In genomic region chr5:149546974-149547373, GRCh38 we compare ENCODE assay signal across 8 cellular contexts. TPM values are rescaled to one million over a fixed set of nuclear protein-coding genes. Genes with fewer than 3 reads are reported as not detected.
DNase-seq lines count a peak whose midpoint lies in the region; ATAC-seq, FAIRE-seq and TF ChIP-seq lines count a peak whose summit lies in the region.

No MANE protein-coding gene starts in this region.

- H3K9me3 Mint-ChIP-seq in activated CD8-positive, alpha-beta memory T cell treated with anti-CD3 and anti-CD28 coated beads, Interleukin-2, amount 10 ng/mL, durations not matched to agents 7 days and 5 days (ENCODE audit: low read depth) = no peaks in the 10 kb centered on the region
- no peaks in the 10 kb centered on the region for H3K9me3 Mint-ChIP-seq in stimulated activated effector memory CD8-positive, alpha-beta T cell treated with anti-CD3 and anti-CD28 coated beads, Interleukin-12 subunit alpha, Interleukin-12 subunit beta, amount 100 ng/mL, for 72 hours

- H3K9me3 ChIP-seq in T-helper 17 cell (ENCODE audit: control insufficient read depth, low read length, poor library complexity, severe bottlenecking) = no peaks in the 10 kb centered on the region

- peaks cover 60% of the 10 kb centered on the region for H3K36me3 Mint-ChIP-seq in activated CD8-positive, alpha-beta memory T cell treated with anti-CD3 and anti-CD28 coated beads, Interleukin-2, amount 10 ng/mL, durations not matched to agents 7 days and 5 days
- peaks cover 11% of the 10 kb centered on the region for H3K36me3 Mint-ChIP-seq in T-helper 17 cell (ENCODE audit: low read depth)
- H3K36me3 Mint-ChIP-seq in stimulated activated effector memory CD8-positive, alpha-beta T cell treated with anti-CD3 and anti-CD28 coated beads, Interleukin-12 subunit alpha, Interleukin-12 subunit beta, amount 100 ng/mL, for 72 hours = peaks cover 98% of the 10 kb centered on the region

- peak overlapping the region; percentile 17 for H3K4me3 Mint-ChIP-seq in activated CD8-positive, alpha-beta memory T cell treated with anti-CD3 and anti-CD28 coated beads, Interleukin-2, amount 10 ng/mL, durations not matched to agents 7 days and 5 days
- peak overlapping the region; percentile 52 for H3K4me3 Mint-ChIP-seq in T-helper 17 cell
- H3K4me3 Mint-ChIP-seq in stimulated activated effector memory CD8-positive, alpha-beta T cell treated with anti-CD3 and anti-CD28 coated beads, Interleukin-12 subunit alpha, Interleukin-12 subunit beta, amount 100 ng/mL, for 72 hours = peak overlapping the region; percentile 90

- peak overlapping the region; percentile 31 for H3K4me3 ChIP-seq in fibroblast of villous mesenchyme (ENCODE audit: low read depth, low read length)

- no peak for ATAC-seq in activated CD8-positive, alpha-beta memory T cell treated with anti-CD3 and anti-CD28 coated beads, Interleukin-2, amount 10 ng/mL, durations not matched to agents 7 days and 5 days
- ATAC-seq in T-helper 17 cell = no peak
- ATAC-seq in stimulated activated effector memory CD8-positive, alpha-beta T cell treated with anti-CD3 and anti-CD28 coated beads, Interleukin-12 subunit alpha, Interleukin-12 subunit beta, amount 100 ng/mL, for 72 hours = no peak

- CTCF ChIA-PET in activated CD8-positive, alpha-beta memory T cell treated with anti-CD3 and anti-CD28 coated beads, Interleukin-2, amount 10 ng/mL, durations not matched to agents 7 days and 5 days (lab: Charles Lee) = no interaction called here

- DNase-seq in activated CD8-positive, alpha-beta memory T cell treated with anti-CD3 and anti-CD28 coated beads, Interleukin-2, amount 10 ng/mL, durations not matched to agents 7 days and 5 days = no peak
- DNase-seq in activated CD8-positive, alpha-beta memory T cell treated with anti-CD3 and anti-CD28 coated beads, Interleukin-2, amount 50 U/mL, for 48 hours = no peak
- no peak for DNase-seq in T-helper 17 cell
- DNase-seq in fibroblast of villous mesenchyme (ENCODE audit: low read depth) = no peak
- DNase-seq in stimulated activated effector memory CD8-positive, alpha-beta T cell treated with anti-CD3 and anti-CD28 coated beads, Interleukin-12 subunit alpha, Interleukin-12 subunit beta, amount 100 ng/mL, for 72 hours (ENCODE audit: low spot score in 2 of 2) = no peak
- DNase-seq in H54 (ENCODE audit: insufficient read length, low spot score) = no peak
- DNase-seq in activated gamma-delta T cell (lab: John Stamatoyannopoulos, UW) = no peak
- no peak for DNase-seq in SKM-1 (lab: John Stamatoyannopoulos, UW; ENCODE audit: unreplicated experiment)

- H3K27me3 Mint-ChIP-seq in activated CD8-positive, alpha-beta memory T cell treated with anti-CD3 and anti-CD28 coated beads, Interleukin-2, amount 10 ng/mL, durations not matched to agents 7 days and 5 days = no peaks in the 10 kb centered on the region
- H3K27me3 Mint-ChIP-seq in T-helper 17 cell = no peaks in the 10 kb centered on the region

- FAIRE-seq in H54 (lab: Jason Lieb, UNC) = no peak

- H3K4me1 Mint-ChIP-seq in activated CD8-positive, alpha-beta memory T cell treated with anti-CD3 and anti-CD28 coated beads, Interleukin-2, amount 10 ng/mL, durations not matched to agents 7 days and 5 days = peaks cover 45% of the 10 kb centered on the region
- peaks cover 54% of the 10 kb centered on the region for H3K4me1 Mint-ChIP-seq in T-helper 17 cell
- H3K4me1 Mint-ChIP-seq in stimulated activated effector memory CD8-positive, alpha-beta T cell treated with anti-CD3 and anti-CD28 coated beads, Interleukin-12 subunit alpha, Interleukin-12 subunit beta, amount 100 ng/mL, for 72 hours = peaks cover 39% of the 10 kb centered on the region

- no peak for TF ChIP-seq POLR2A in H54 (IDR thresholded peaks at IDR 0.05; ENCODE audit: low read depth, low read length)

- peak overlapping the region; percentile 34 for H3K27ac Mint-ChIP-seq in activated CD8-positive, alpha-beta memory T cell treated with anti-CD3 and anti-CD28 coated beads, Interleukin-2, amount 10 ng/mL, durations not matched to agents 7 days and 5 days
- H3K27ac Mint-ChIP-seq in T-helper 17 cell = peak overlapping the region; percentile 68
- H3K27ac Mint-ChIP-seq in stimulated activated effector memory CD8-positive, alpha-beta T cell treated with anti-CD3 and anti-CD28 coated beads, Interleukin-12 subunit alpha, Interleukin-12 subunit beta, amount 100 ng/mL, for 72 hours = peak overlapping the region; percentile 61

- no peak for TF ChIP-seq CTCF in fibroblast of villous mesenchyme (IDR thresholded peaks at IDR 0.05; ENCODE audit: insufficient read depth, low read depth, low read length)

RNA-seq across cellular contexts. Expression of gene CSNK1A1, which starts 4.3 kb away (rescaled TPM):
- total RNA-seq in activated CD8-positive, alpha-beta memory T cell treated with anti-CD3 and anti-CD28 coated beads, Interleukin-2, amount 10 ng/mL, durations not matched to agents 7 days and 5 days = 100 to 1,000 TPM; 193 to 204 TPM
- total RNA-seq in T-helper 17 cell (100 to 1,000 TPM; 192 to 212 TPM), fibroblast of villous mesenchyme (386 and 487 TPM in 2 replicates)

RNA-seq across cellular contexts. Expression of gene ARHGEF37, which starts 34.3 kb away (rescaled TPM):
- 1 to 10 TPM in 1 of 2 experiments, under 1 TPM in 1; 0.37 to 1.1 TPM for total RNA-seq in activated CD8-positive, alpha-beta memory T cell treated with anti-CD3 and anti-CD28 coated beads, Interleukin-2, amount 10 ng/mL, durations not matched to agents 7 days and 5 days
- under 1 TPM; 0.25 to 0.76 TPM for total RNA-seq in T-helper 17 cell
- total RNA-seq in fibroblast of villous mesenchyme = 0.43 and 0.64 TPM in 2 replicates

Comparison
In these comparisons a context has a peak if more than half of its experiments do, and no peak if none do; other contexts are left out.
1. H3K4me3 Mint-ChIP-seq: peak in every context shown above with its lines; median percentile 90 in stimulated activated effector memory CD8-positive, alpha-beta T cell treated with anti-CD3 and anti-CD28 coated beads, Interleukin-12 subunit alpha, Interleukin-12 subunit beta, amount 100 ng/mL, for 72 hours; 52 in T-helper 17 cell; 17 in activated CD8-positive, alpha-beta memory T cell treated with anti-CD3 and anti-CD28 coated beads, Interleukin-2, amount 10 ng/mL, durations not matched to agents 7 days and 5 days.